Comparison of ENCODE assay signal across 7 cellular contexts in genomic region chr13:38477676-38478075, GRCh38.
"Had no signal": no experiment of that assay in that cellular context is flagged by ENCODE, and none has a peak within 500 bp of the region (broad histone marks: within the 10 kb centered on the region; RNA-seq: fewer than 3 reads in every experiment).

No MANE protein-coding gene starts in this region.

- H3K27ac ChIP-seq: HL-60 had no signal

- DNase-seq: IMR-90, KBM-7, KG1 had no signal

- FAIRE-seq: HepG2, HTR-8/SVneo, K562 had no signal

- ATAC-seq: HepG2, K562 had no signal

- H3K4me3 ChIP-seq: K562 had no signal
